20 cellular contexts compared by ENCODE assay signal in genomic region chr3:111076732-111077131, GRCh38.
"Had no signal": no experiment of that assay in that cellular context is flagged by ENCODE, and none has a peak within 500 bp of the region (broad histone marks: within the 10 kb centered on the region; RNA-seq: fewer than 3 reads in every experiment).

No MANE protein-coding gene starts in this region.

- H3K27ac Mint-ChIP-seq: activated CD4-positive, alpha-beta memory T cell treated with anti-CD3 and anti-CD28 coated beads for 36 hours; activated CD4-positive, alpha-beta T cell treated with anti-CD3 and anti-CD28 coated beads for 36 hours; activated CD8-positive, alpha-beta memory T cell treated with anti-CD3 and anti-CD28 coated beads, Interleukin-2, amount 10 ng/mL, durations not matched to agents 7 days and 5 days; activated naive CD4-positive, alpha-beta T cell treated with anti-CD3 and anti-CD28 coated beads, Interleukin-2, amount 10 ng/mL, durations not matched to agents 7 days and 5 days; immature natural killer cell; T-cell had no signal

- H3K4me3 Mint-ChIP-seq: activated CD4-positive, alpha-beta memory T cell treated with anti-CD3 and anti-CD28 coated beads for 36 hours; activated CD4-positive, alpha-beta T cell treated with anti-CD3 and anti-CD28 coated beads for 36 hours; activated CD8-positive, alpha-beta memory T cell treated with anti-CD3 and anti-CD28 coated beads, Interleukin-2, amount 10 ng/mL, durations not matched to agents 7 days and 5 days; activated naive CD4-positive, alpha-beta T cell treated with anti-CD3 and anti-CD28 coated beads, Interleukin-2, amount 10 ng/mL, durations not matched to agents 7 days and 5 days; immature natural killer cell; T-cell had no signal

- H3K36me3 Mint-ChIP-seq: activated CD4-positive, alpha-beta memory T cell treated with anti-CD3 and anti-CD28 coated beads for 36 hours; activated CD8-positive, alpha-beta memory T cell treated with anti-CD3 and anti-CD28 coated beads, Interleukin-2, amount 10 ng/mL, durations not matched to agents 7 days and 5 days; activated naive CD4-positive, alpha-beta T cell treated with anti-CD3 and anti-CD28 coated beads, Interleukin-2, amount 10 ng/mL, durations not matched to agents 7 days and 5 days; immature natural killer cell; T-cell had no signal

- H3K4me3 ChIP-seq: ascending aorta, breast epithelium, lung, right atrium auricular region, skin epidermis, upper lobe of left lung had no signal

- H3K36me3 ChIP-seq: ascending aorta, breast epithelium, neutrophil, right atrium auricular region, upper lobe of left lung had no signal

- ATAC-seq: activated CD4-positive, alpha-beta T cell treated with anti-CD3 and anti-CD28 coated beads for 36 hours; activated CD8-positive, alpha-beta memory T cell treated with anti-CD3 and anti-CD28 coated beads, Interleukin-2, amount 10 ng/mL, durations not matched to agents 7 days and 5 days; stimulated activated naive CD8-positive, alpha-beta T cell treated with anti-CD3 and anti-CD28 coated beads, Interleukin-15, Interleukin-2, amounts not matched to agents 100 U/mL and 50 U/mL, for 24 hours; T-cell had no signal

- H3K9me3 Mint-ChIP-seq: activated CD4-positive, alpha-beta memory T cell treated with anti-CD3 and anti-CD28 coated beads for 36 hours; activated naive CD4-positive, alpha-beta T cell treated with anti-CD3 and anti-CD28 coated beads, Interleukin-2, amount 10 ng/mL, durations not matched to agents 7 days and 5 days; immature natural killer cell; T-cell had no signal

- H3K27me3 ChIP-seq: ascending aorta, right atrium auricular region had no signal

- DNase-seq: activated CD4-positive, alpha-beta memory T cell treated with anti-CD3 and anti-CD28 coated beads for 36 hours; activated CD4-positive, alpha-beta T cell treated with anti-CD3 and anti-CD28 coated beads for 36 hours; activated CD8-positive, alpha-beta memory T cell treated with anti-CD3 and anti-CD28 coated beads, Interleukin-2, amount 10 ng/mL, durations not matched to agents 7 days and 5 days; activated naive CD4-positive, alpha-beta T cell treated with anti-CD3 and anti-CD28 coated beads, Interleukin-2, amount 10 ng/mL, durations not matched to agents 7 days and 5 days; activated T-cell treated with anti-CD3 and anti-CD28 coated beads, Interleukin-2, amount 50 U/mL, for 1 hour; cerebellar nuclear complex; effector memory CD4-positive, alpha-beta T cell; foreskin melanocyte; immature natural killer cell; stimulated activated naive CD8-positive, alpha-beta T cell treated with anti-CD3 and anti-CD28 coated beads, Interleukin-15, Interleukin-2, amounts not matched to agents 100 U/mL and 50 U/mL, for 24 hours; T-cell; T-helper 9 cell; upper lobe of left lung had no signal

- H3K27ac ChIP-seq: ascending aorta, breast epithelium, neutrophil, right atrium auricular region, skin epidermis, upper lobe of left lung, VCaP had no signal

- H3K9me3 ChIP-seq: ascending aorta, breast epithelium, neutrophil, right atrium auricular region, upper lobe of left lung had no signal

- H3K4me1 ChIP-seq: breast epithelium had no signal
